8 cellular contexts compared by ENCODE assay signal in the genomic region with DNA sequence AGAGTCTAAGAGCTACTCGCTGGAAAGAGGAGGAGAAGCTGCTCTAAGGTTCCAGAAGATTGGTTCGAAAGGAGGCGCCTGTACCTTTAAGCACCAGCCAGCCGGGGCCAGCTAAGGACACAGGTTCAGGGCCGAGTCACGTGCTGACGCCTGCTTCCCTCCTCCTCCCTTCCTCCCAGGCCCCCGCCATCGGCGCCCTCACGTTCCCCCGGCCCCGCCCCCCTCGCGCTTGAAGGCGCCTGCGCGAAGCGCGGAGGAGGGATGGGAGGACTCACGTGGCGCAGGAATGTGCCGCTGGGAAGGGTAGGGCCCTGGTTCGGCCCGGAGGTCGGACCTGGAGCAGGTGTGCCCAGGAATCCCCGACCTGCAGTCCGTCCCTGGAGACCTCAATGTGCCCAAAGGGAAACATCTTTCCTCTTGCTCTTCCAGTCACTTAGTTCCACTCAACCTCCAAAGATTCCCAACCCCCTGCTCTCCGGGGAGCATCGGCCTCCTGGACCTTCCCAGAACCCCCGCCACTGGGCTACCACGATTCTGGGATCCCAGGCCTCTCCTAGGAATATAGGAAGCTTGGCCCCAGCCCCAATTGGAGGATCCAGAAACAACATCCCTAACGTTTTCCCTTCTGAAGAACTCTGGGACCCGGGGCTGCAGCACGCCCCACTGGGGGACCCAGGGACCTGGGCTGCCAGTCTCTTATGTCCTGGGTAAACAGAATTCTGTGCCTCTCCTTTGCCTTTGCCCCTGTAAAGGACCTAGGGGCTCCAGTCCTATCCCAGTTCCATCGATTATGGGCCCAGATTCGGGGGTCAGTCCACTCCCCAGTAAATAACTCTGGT. TPM values are rescaled to one million over a fixed set of nuclear protein-coding genes. Genes with fewer than 3 reads are reported as not detected.
DNase-seq lines count a peak whose midpoint lies in the region; ATAC-seq lines count a peak whose summit lies in the region.

No MANE protein-coding gene starts in this region.

- peaks cover 5% of the 10 kb centered on the region for H3K9me3 Mint-ChIP-seq in natural killer cell treated with Interleukin-12 subunit alpha and Interleukin-12 subunit beta and Interleukin-15 and Interleukin-18, amount 100 ng/mL, for 72 hours

- H3K9ac ChIP-seq in BLaER1 = peak overlapping the region; percentile 83

- peaks cover 35 to 42% of the 10 kb centered on the region in 2 donors for H3K4me1 Mint-ChIP-seq in natural killer cell treated with Interleukin-12 subunit alpha and Interleukin-12 subunit beta and Interleukin-15 and Interleukin-18, amount 100 ng/mL, for 72 hours (ENCODE audit: low read depth in 2 of 2)

- H3K27ac ChIP-seq in BLaER1 = peak overlapping the region; percentile 94

- H3K4me1 ChIP-seq in BLaER1 = peaks cover 69% of the 10 kb centered on the region

- DNase-seq in MG63 = peak; percentile 98
- peak; percentile 95 to 96 for DNase-seq in SHP77 (lab: John Stamatoyannopoulos, UW)
- DNase-seq in activated effector memory CD4-positive, alpha-beta T cell treated with Interleukin-2 at 50 U/mL for 16 hours = peak; percentile 88
- DNase-seq in fibroblast of peridontal ligament (ENCODE audit: extremely low read depth) = peak; percentile 90
- peak; percentile 91 for DNase-seq in natural killer cell treated with Interleukin-12 subunit alpha and Interleukin-12 subunit beta and Interleukin-15 and Interleukin-18, amount 100 ng/mL, for 72 hours (ENCODE audit: low spot score)
- DNase-seq in stimulated activated naive CD4-positive, alpha-beta T cell (lab: John Stamatoyannopoulos, UW) = peak; percentile 79 to 92 (median 88)

- H3K36me3 ChIP-seq in BLaER1 (peaks cover 38% of the 10 kb centered on the region), MG63 (peaks cover 19% of the 10 kb centered on the region)

- peak overlapping the region; percentile 100 for H3K4me2 ChIP-seq in BLaER1

- H3K4me3 Mint-ChIP-seq in natural killer cell treated with Interleukin-12 subunit alpha and Interleukin-12 subunit beta and Interleukin-15 and Interleukin-18, amount 100 ng/mL, for 72 hours = peak overlapping the region; percentile 75

- H4K20me1 ChIP-seq in BLaER1 = peaks cover 28% of the 10 kb centered on the region

- peak overlapping the region; percentile 62 to 64 for H3K27ac Mint-ChIP-seq in natural killer cell treated with Interleukin-12 subunit alpha and Interleukin-12 subunit beta and Interleukin-15 and Interleukin-18, amount 100 ng/mL, for 72 hours

- peak; percentile 23 for ATAC-seq in GM21423 (IDR thresholded peaks at IDR 0.05; ENCODE audit: unreplicated experiment)
- ATAC-seq in natural killer cell treated with Interleukin-12 subunit alpha and Interleukin-12 subunit beta and Interleukin-15 and Interleukin-18, amount 100 ng/mL, for 72 hours = peak; percentile 24 to 40

- no peaks in the 10 kb centered on the region for H3K36me3 Mint-ChIP-seq in natural killer cell treated with Interleukin-12 subunit alpha and Interleukin-12 subunit beta and Interleukin-15 and Interleukin-18, amount 100 ng/mL, for 72 hours

- no peaks in the 10 kb centered on the region for H3K27me3 Mint-ChIP-seq in natural killer cell treated with Interleukin-12 subunit alpha and Interleukin-12 subunit beta and Interleukin-15 and Interleukin-18, amount 100 ng/mL, for 72 hours

- H3K4me3 ChIP-seq in BLaER1 (peak overlapping the region; percentile 89), MG63 (peak overlapping the region; percentile 35)

- no peaks in the 10 kb centered on the region for H3K9me3 ChIP-seq in BLaER1
- H3K9me3 ChIP-seq in MG63 = no peaks in the 10 kb centered on the region

- H3K27me3 ChIP-seq in BLaER1 = no peaks in the 10 kb centered on the region
- peaks cover under 1% of the 10 kb centered on the region; the same call in 1 of the 2 replicates for H3K27me3 ChIP-seq in MG63

RNA-seq across cellular contexts. Expression of a gene that starts 2.5 kb away (rescaled TPM):
- total RNA-seq in MG63 (2014; rRNA removed; shearing (Covaris generic); ENCODE audit: low replicate concordance) = 9.3 and 14.5 TPM in 2 replicates
- 1 to 10 TPM; 3.8 to 3.9 TPM for total RNA-seq in natural killer cell treated with Interleukin-12 subunit alpha and Interleukin-12 subunit beta and Interleukin-15 and Interleukin-18, amount 100 ng/mL, for 72 hours

RNA-seq across cellular contexts. Expression of a gene that starts 11.3 kb away (rescaled TPM):
- total RNA-seq in MG63 (2014; rRNA removed; shearing (Covaris generic); ENCODE audit: low replicate concordance) = 1.3 TPM in 1 of 2 replicates, not detected in the other
- 1 to 10 TPM; 4.7 to 4.9 TPM for total RNA-seq in natural killer cell treated with Interleukin-12 subunit alpha and Interleukin-12 subunit beta and Interleukin-15 and Interleukin-18, amount 100 ng/mL, for 72 hours

RNA-seq across cellular contexts. Expression of a gene that starts 15.3 kb away (rescaled TPM):
- total RNA-seq in MG63 (2014; rRNA removed; shearing (Covaris generic); ENCODE audit: low replicate concordance) = 6.7 and 8.6 TPM in 2 replicates
- total RNA-seq in natural killer cell treated with Interleukin-12 subunit alpha and Interleukin-12 subunit beta and Interleukin-15 and Interleukin-18, amount 100 ng/mL, for 72 hours = 10 to 100 TPM; 37.9 to 71.4 TPM

RNA-seq across cellular contexts. Expression of a gene that starts 15.7 kb away (rescaled TPM):
- 3,057 and 3,727 TPM in 2 replicates for total RNA-seq in MG63 (2014; rRNA removed; shearing (Covaris generic); ENCODE audit: low replicate concordance)
- total RNA-seq in natural killer cell treated with Interleukin-12 subunit alpha and Interleukin-12 subunit beta and Interleukin-15 and Interleukin-18, amount 100 ng/mL, for 72 hours = 1,000 to 10,000 TPM; 1,029 to 1,552 TPM

RNA-seq across cellular contexts. Expression of a gene that starts 19.8 kb away (rescaled TPM):
- not detected in 2 replicates for total RNA-seq in MG63 (2014; rRNA removed; shearing (Covaris generic); ENCODE audit: low replicate concordance)
- 10 to 100 TPM in 1 of 2 donors, 1 to 10 TPM in 1; 3.5 to 13.7 TPM for total RNA-seq in natural killer cell treated with Interleukin-12 subunit alpha and Interleukin-12 subunit beta and Interleukin-15 and Interleukin-18, amount 100 ng/mL, for 72 hours

Comparison
In these comparisons a context has a peak if more than half of its experiments do, and no peak if none do; other contexts are left out.
1. Peak in every context shown above with its lines: DNase-seq, ATAC-seq, H3K4me3 ChIP-seq and H3K27ac ChIP-seq.